ENCODE assay signal across 13 cellular contexts in genomic region chr15:78880242-78880533, GRCh38. TPM values are rescaled to one million over a fixed set of nuclear protein-coding genes. Genes with fewer than 3 reads are reported as not detected.
A peak's percentile ranks its signal among the peaks of the same experiment; 100 is the strongest.
DNase-seq lines count a peak whose midpoint lies in the region; ATAC-seq, FAIRE-seq and TF ChIP-seq lines count a peak whose summit lies in the region.
"Had no signal": no experiment of that assay in that cellular context is flagged by ENCODE, and none has a peak within 500 bp of the region (broad histone marks: within the 10 kb centered on the region; RNA-seq: fewer than 3 reads in every experiment).

No MANE protein-coding gene starts in this region.

- RAD21 ChIA-PET in HCT116 (lab: Charles Lee; ENCODE audit: low non-redundant PET in 1 of 2, low total read pairs in 2 of 2, uncharacterized antibody in 2 of 2, unreplicated experiment in 2 of 2): no interaction called here

- H3K9me3 Mint-ChIP-seq in progenitor cell of endocrine pancreas (ENCODE audit: low read depth) (no peaks in the 10 kb centered on the region), glutamatergic neuron (ENCODE audit: unreplicated experiment) (peaks cover under 1% of the 10 kb centered on the region)

- ATAC-seq in HCT116 (no peak), HG03039 (IDR thresholded peaks at IDR 0.05; ENCODE audit: unreplicated experiment) (no peak)
- ATAC-seq: heart left ventricle had no signal

- peaks cover 19 to 23% of the 10 kb centered on the region in 2 experiments for H3K36me3 ChIP-seq in HCT116 (ENCODE audit: control insufficient read depth in 1 of 2, insufficient read depth in 2 of 2, low read length in 2 of 2)
- H3K36me3 ChIP-seq in bronchial epithelial cell (ENCODE audit: control insufficient read depth, insufficient read depth, low read length): peaks cover 2% of the 10 kb centered on the region

- TF ChIP-seq RAD21 in HCT116 (IDR thresholded peaks at IDR 0.05; ENCODE audit: low read depth): no peak

- H3K27me3 Mint-ChIP-seq in progenitor cell of endocrine pancreas (no peaks in the 10 kb centered on the region), glutamatergic neuron (ENCODE audit: unreplicated experiment) (no peaks in the 10 kb centered on the region)

- H3K9me3 ChIP-seq in HCT116 (ENCODE audit: control insufficient read depth in 1 of 2, insufficient read depth in 1 of 2, low read depth in 1 of 2, low read length in 2 of 2): no peaks in the 10 kb centered on the region
- H3K9me3 ChIP-seq: heart left ventricle had no signal

- H3K27ac ChIP-seq in HCT116 (ENCODE audit: low read depth, low read length): no peak overlapping the region

- no peaks in the 10 kb centered on the region for H3K27me3 ChIP-seq in HCT116 (ENCODE audit: insufficient read depth, low read length)
- no peaks in the 10 kb centered on the region for H3K27me3 ChIP-seq in bronchial epithelial cell (ENCODE audit: control insufficient read depth, insufficient read depth, low read length)
- H3K27me3 ChIP-seq: heart left ventricle had no signal

- H3K4me3 ChIP-seq in HCT116 (replicated peaks in 1 of 2; ENCODE audit: low read depth in 1 of 2, low read length in 2 of 2) (no peak overlapping the region), bronchial epithelial cell (ENCODE audit: low read depth, low read length) (no peak overlapping the region)
- H3K4me3 ChIP-seq: heart left ventricle, lung had no signal

- H3K79me2 ChIP-seq in HCT116 (ENCODE audit: insufficient read depth, low read length): peaks cover 100% of the 10 kb centered on the region

- no peak for FAIRE-seq in bronchial epithelial cell (lab: Jason Lieb, UNC)

- H3K4me1 ChIP-seq in HCT116 (ENCODE audit: control insufficient read depth in 1 of 2, insufficient read depth in 2 of 2, low read length in 2 of 2): peaks cover 24 to 48% of the 10 kb centered on the region in 2 experiments

- TF ChIP-seq POLR2A in HCT116 (IDR thresholded peaks at IDR 0.05; ENCODE audit: borderline replicate concordance, extremely low read depth, insufficient read depth, insufficient read length): no peak

- BruUV-seq in HCT116 (replicated peaks; lab: Mats Ljungman, UMichigan): no TSS peak

- peaks cover 69% of the 10 kb centered on the region for H4K20me1 ChIP-seq in HCT116 (ENCODE audit: insufficient read depth)

- H3K4me1 Mint-ChIP-seq in progenitor cell of endocrine pancreas (ENCODE audit: low read depth) (peaks cover 32% of the 10 kb centered on the region), glutamatergic neuron (ENCODE audit: low read depth, unreplicated experiment) (peaks cover 26% of the 10 kb centered on the region)

- no peak overlapping the region for H2AFZ ChIP-seq in HCT116 (ENCODE audit: low read depth, low read length, poor library complexity, severe bottlenecking)

- H3K27ac Mint-ChIP-seq in progenitor cell of endocrine pancreas: peak overlapping the region; percentile 20
- H3K27ac Mint-ChIP-seq in glutamatergic neuron (ENCODE audit: unreplicated experiment): no peak overlapping the region

- H3K4me2 ChIP-seq in HCT116 (ENCODE audit: low read length): 0 out of 2 replicates have a peak overlapping the region, but pooled peaks have one; percentile 18

- POLR2A ChIA-PET in HCT116 (lab: Charles Lee): interaction anchor here (0.6 kb wide), 1 partner anchor 27 kb away, joined by 3 read pairs; no protein-coding TSS in a partner anchor

- H3K9me2 ChIP-seq in HCT116 (ENCODE audit: insufficient read depth): no peaks in the 10 kb centered on the region

- CTCF ChIA-PET in HCT116 (lab: Charles Lee): interaction anchor here (0.7 to 1.2 kb wide), 2 partner anchors 127 to 304 kb away, joined by 3 read pairs; no protein-coding TSS in a partner anchor

- no peak overlapping the region for H3K4me3 Mint-ChIP-seq in progenitor cell of endocrine pancreas (ENCODE audit: low read depth)
- H3K4me3 Mint-ChIP-seq in glutamatergic neuron (ENCODE audit: unreplicated experiment): no peak overlapping the region

- DNase-seq in HCT116 (ENCODE audit: low read depth, low spot score): no peak
- peak; percentile 44 for DNase-seq in RKO (ENCODE audit: low spot score)
- DNase-seq in bronchial epithelial cell (ENCODE audit: low read depth): peak; percentile 56
- DNase-seq in progenitor cell of endocrine pancreas (ENCODE audit: low spot score, unreplicated experiment): no peak
- DNase-seq in NCI-H69 (lab: John Stamatoyannopoulos, UW): no peak
- DNase-seq in glutamatergic neuron: no peak
- DNase-seq: cortex of kidney; DMS53; heart left ventricle; NCI-H1417; stimulated activated CD4-positive, alpha-beta T cell treated with anti-CD3 and anti-CD28 coated beads, Interleukin-4, amount 100 ng/mL, for 4 hours had no signal

- H3K36me3 Mint-ChIP-seq in progenitor cell of endocrine pancreas (ENCODE audit: insufficient read depth): peaks cover 13% of the 10 kb centered on the region
- no peaks in the 10 kb centered on the region for H3K36me3 Mint-ChIP-seq in glutamatergic neuron (ENCODE audit: unreplicated experiment)

- TF ChIP-seq CTCF in HCT116 (IDR thresholded peaks at IDR 0.05 in 2 of 3, conservative IDR thresholded peaks at IDR 0.05 in 1 of 3; ENCODE audit: borderline replicate concordance in 1 of 3, insufficient read depth in 1 of 3, low read depth in 2 of 3, low read length in 2 of 3): no peak
- no peak for TF ChIP-seq CTCF in bronchial epithelial cell (IDR thresholded peaks at IDR 0.05; ENCODE audit: insufficient read depth, low read length, severe bottlenecking)
- no peak for TF ChIP-seq CTCF in progenitor cell of endocrine pancreas (IDR thresholded peaks at IDR 0.05; ENCODE audit: unreplicated experiment)
- TF ChIP-seq CTCF in glutamatergic neuron (IDR thresholded peaks at IDR 0.05; ENCODE audit: partially characterized antibody, unreplicated experiment): no peak

- no peak overlapping the region for H3K9ac ChIP-seq in HCT116 (ENCODE audit: low read length)

- intact Hi-C loops in HCT116 (cut with micrococcal nuclease): no loop called here

TF ChIP-seq in HCT116, 20 proteins besides CTCF, POLR2A, EP300 and RAD21:
- TF ChIP-seq EZH2 (IDR thresholded peaks at IDR 0.05) (no peak), SIN3A (IDR thresholded peaks at IDR 0.05; ENCODE audit: low read depth) (0 out of 2 replicates have a peak, but pooled peaks have one; percentile 7)

RNA-seq across cellular contexts. Expression of gene MORF4L1, which starts 7.5 kb away (rescaled TPM):
- 273 TPM for total RNA-seq in HCT116 (2021; ENCODE audit: unreplicated experiment)
- 137 and 219 TPM in 2 replicates for polyA plus RNA-seq in HCT116 (2012)
- total RNA-seq in bronchial epithelial cell: 216 and 296 TPM in 2 replicates
- total RNA-seq in progenitor cell of endocrine pancreas: 438 and 447 TPM in 2 replicates
- total RNA-seq in glutamatergic neuron (ENCODE audit: unreplicated experiment): 379 TPM

Comparison
In these comparisons a context has a peak if more than half of its experiments do, and no peak if none do; other contexts are left out.
1. DNase-seq: peak in RKO (single experiment) and bronchial epithelial cell (single experiment); none in HCT116 (single experiment), progenitor cell of endocrine pancreas (single experiment), NCI-H69 (single experiment) and glutamatergic neuron (single experiment).